ENCODE assay signal across 9 cellular contexts in genomic region chr9:107489144-107489673, GRCh38. TPM values are rescaled to one million over a fixed set of nuclear protein-coding genes. Genes with fewer than 3 reads are reported as not detected.
A peak's percentile ranks its signal among the peaks of the same experiment; 100 is the strongest.
DNase-seq lines count a peak whose midpoint lies in the region; ATAC-seq and TF ChIP-seq lines count a peak whose summit lies in the region.
"Had no signal": no experiment of that assay in that cellular context is flagged by ENCODE, and none has a peak within 500 bp of the region (broad histone marks: within the 10 kb centered on the region; RNA-seq: fewer than 3 reads in every experiment).

No MANE protein-coding gene starts in this region.

- H3K4me3 Mint-ChIP-seq in T-helper 2 cell treated with Interferon-gamma antibody and Interleukin-4, amounts not matched to agents 5 μg/mL and 100 μg/mL, for 36 hours = peak overlapping the region; percentile 80
- H3K4me3 Mint-ChIP-seq in T-helper 17 cell (peak overlapping the region; percentile 90), glutamatergic neuron (ENCODE audit: unreplicated experiment) (peak overlapping the region; percentile 86)

- TF ChIP-seq CTCF in glutamatergic neuron (IDR thresholded peaks at IDR 0.05; ENCODE audit: partially characterized antibody, unreplicated experiment) (no peak), gastrocnemius medialis (IDR thresholded peaks at IDR 0.05 in 4 of 5, conservative IDR thresholded peaks at IDR 0.05 in 1 of 5) (no peak), GM10248 (IDR thresholded peaks at IDR 0.05; ENCODE audit: control extremely low read depth, extremely low read depth, low read depth, missing control alignments) (no peak)

- POLR2A ChIA-PET in HEK293T (lab: Yijun Ruan, JAX) = interaction anchor here (0.9 to 1.2 kb wide), 3 partner anchors 60 to 519 kb away, joined by 3 to 4 read pairs (median 3); no protein-coding TSS in a partner anchor
- POLR2A ChIA-PET in GM10248 (lab: Yijun Ruan, JAX) = no interaction called here

- H3K9me3 Mint-ChIP-seq in T-helper 2 cell treated with Interferon-gamma antibody and Interleukin-4, amounts not matched to agents 5 μg/mL and 100 μg/mL, for 36 hours = no peaks in the 10 kb centered on the region
- H3K9me3 Mint-ChIP-seq in glutamatergic neuron (ENCODE audit: unreplicated experiment) = peaks cover 8% of the 10 kb centered on the region
- H3K9me3 Mint-ChIP-seq: activated naive CD4-positive, alpha-beta T cell treated with anti-CD3 and anti-CD28 coated beads, Interleukin-2, amount 50 U/mL, for 72 hours had no signal

- CTCF ChIA-PET in HEK293T (lab: Yijun Ruan, JAX) (no interaction called here), GM10248 (lab: Yijun Ruan, JAX) (no interaction called here)

- TF ChIP-seq POLR2A in gastrocnemius medialis (IDR thresholded peaks at IDR 0.05) = no peak

- no peak overlapping the region for H3K27ac Mint-ChIP-seq in T-helper 2 cell treated with Interferon-gamma antibody and Interleukin-4, amounts not matched to agents 5 μg/mL and 100 μg/mL, for 36 hours
- peak overlapping the region; percentile 79 for H3K27ac Mint-ChIP-seq in T-helper 17 cell
- H3K27ac Mint-ChIP-seq in glutamatergic neuron (ENCODE audit: unreplicated experiment) = no peak overlapping the region
- H3K27ac Mint-ChIP-seq: activated naive CD4-positive, alpha-beta T cell treated with anti-CD3 and anti-CD28 coated beads, Interleukin-2, amount 50 U/mL, for 72 hours had no signal

- peak overlapping the region; percentile 75 to 90 (median 82) for H3K4me3 ChIP-seq in gastrocnemius medialis

- intact Hi-C loops in gastrocnemius medialis (cut with DNase I; ENCODE audit: low total_unique reads) = loop anchor here (1.0 to 5.0 kb wide), 7 partner anchors 148 to 1078 kb away; no protein-coding TSS in a partner anchor

- no peak for DNase-seq in T-helper 2 cell treated with Interferon-gamma antibody and Interleukin-4, amounts not matched to agents 5 μg/mL and 100 μg/mL, for 36 hours (ENCODE audit: low spot score)
- DNase-seq in T-helper 2 cell = no peak
- no peak for DNase-seq in T-helper 17 cell
- DNase-seq in glutamatergic neuron = no peak
- no peak for DNase-seq in gastrocnemius medialis
- no peak for DNase-seq in HEK293T (ENCODE audit: extremely low spot score)
- DNase-seq in GM10248 (ENCODE audit: extremely low spot score) = no peak

- H3K4me1 ChIP-seq in gastrocnemius medialis = peaks cover 8 to 9% of the 10 kb centered on the region in 2 donors

- H3K4me1 Mint-ChIP-seq in T-helper 2 cell treated with Interferon-gamma antibody and Interleukin-4, amounts not matched to agents 5 μg/mL and 100 μg/mL, for 36 hours (ENCODE audit: low read depth) = peaks cover 12% of the 10 kb centered on the region
- peaks cover 6% of the 10 kb centered on the region for H3K4me1 Mint-ChIP-seq in T-helper 17 cell
- H3K4me1 Mint-ChIP-seq in glutamatergic neuron (ENCODE audit: low read depth, unreplicated experiment) = peaks cover 5% of the 10 kb centered on the region

- peaks cover 70% of the 10 kb centered on the region for H3K27me3 Mint-ChIP-seq in T-helper 2 cell treated with Interferon-gamma antibody and Interleukin-4, amounts not matched to agents 5 μg/mL and 100 μg/mL, for 36 hours (ENCODE audit: low read depth)
- H3K27me3 Mint-ChIP-seq in T-helper 17 cell (peaks cover 52% of the 10 kb centered on the region), glutamatergic neuron (ENCODE audit: unreplicated experiment) (peaks cover 24% of the 10 kb centered on the region)

- H3K27ac ChIP-seq in gastrocnemius medialis = peak overlapping the region; percentile 82 to 90 (median 90)

- peaks cover 0 to 25% of the 10 kb centered on the region in 2 donors for H3K36me3 ChIP-seq in gastrocnemius medialis

- ATAC-seq in HG02884 (IDR thresholded peaks at IDR 0.05; ENCODE audit: unreplicated experiment) = peak; percentile 29
- no peak for ATAC-seq in T-helper 17 cell
- ATAC-seq in gastrocnemius medialis = peak in 1 of 2 donors; percentile 31

- in situ Hi-C loops in gastrocnemius medialis (cut with MboI; ENCODE audit: low sequenced_read_pairs in 4 of 4) = loop anchor here (25.0 kb wide), 2 partner anchors 148 to 248 kb away; no protein-coding TSS in a partner anchor

- H3K9me3 ChIP-seq in T-helper 17 cell (ENCODE audit: control insufficient read depth, low read length, poor library complexity, severe bottlenecking) (no peaks in the 10 kb centered on the region), gastrocnemius medialis (no peaks in the 10 kb centered on the region)

- H3K27me3 ChIP-seq in gastrocnemius medialis = no peaks in the 10 kb centered on the region

- H3K36me3 Mint-ChIP-seq in T-helper 2 cell treated with Interferon-gamma antibody and Interleukin-4, amounts not matched to agents 5 μg/mL and 100 μg/mL, for 36 hours (ENCODE audit: low read depth) = no peaks in the 10 kb centered on the region
- H3K36me3 Mint-ChIP-seq in T-helper 17 cell (ENCODE audit: low read depth) (peaks cover 6% of the 10 kb centered on the region), glutamatergic neuron (ENCODE audit: unreplicated experiment) (no peaks in the 10 kb centered on the region)

TF ChIP-seq in HEK293T, 16 proteins besides CTCF, POLR2A, EP300 and RAD21:
- TF ChIP-seq FOXA1 (IDR thresholded peaks at IDR 0.05) (no peak), PKNOX1 (IDR thresholded peaks at IDR 0.05) (no peak), TARDBP (IDR thresholded peaks at IDR 0.05) (no peak), BHLHE40 (IDR thresholded peaks at IDR 0.05; ENCODE audit: borderline replicate concordance) (no peak), HDGF (IDR thresholded peaks at IDR 0.05; ENCODE audit: borderline replicate concordance) (no peak)

RNA-seq across cellular contexts. Expression of gene KLF4, which starts 0.4 kb away (rescaled TPM):
- total RNA-seq in T-helper 17 cell (10 to 100 TPM; 22.1 to 55.3 TPM), glutamatergic neuron (ENCODE audit: unreplicated experiment) (72.1 TPM), gastrocnemius medialis (10 to 100 TPM; 15.7 to 62.6 (median 32.4) TPM)
